8 cellular contexts compared by ENCODE assay signal in the genomic region with DNA sequence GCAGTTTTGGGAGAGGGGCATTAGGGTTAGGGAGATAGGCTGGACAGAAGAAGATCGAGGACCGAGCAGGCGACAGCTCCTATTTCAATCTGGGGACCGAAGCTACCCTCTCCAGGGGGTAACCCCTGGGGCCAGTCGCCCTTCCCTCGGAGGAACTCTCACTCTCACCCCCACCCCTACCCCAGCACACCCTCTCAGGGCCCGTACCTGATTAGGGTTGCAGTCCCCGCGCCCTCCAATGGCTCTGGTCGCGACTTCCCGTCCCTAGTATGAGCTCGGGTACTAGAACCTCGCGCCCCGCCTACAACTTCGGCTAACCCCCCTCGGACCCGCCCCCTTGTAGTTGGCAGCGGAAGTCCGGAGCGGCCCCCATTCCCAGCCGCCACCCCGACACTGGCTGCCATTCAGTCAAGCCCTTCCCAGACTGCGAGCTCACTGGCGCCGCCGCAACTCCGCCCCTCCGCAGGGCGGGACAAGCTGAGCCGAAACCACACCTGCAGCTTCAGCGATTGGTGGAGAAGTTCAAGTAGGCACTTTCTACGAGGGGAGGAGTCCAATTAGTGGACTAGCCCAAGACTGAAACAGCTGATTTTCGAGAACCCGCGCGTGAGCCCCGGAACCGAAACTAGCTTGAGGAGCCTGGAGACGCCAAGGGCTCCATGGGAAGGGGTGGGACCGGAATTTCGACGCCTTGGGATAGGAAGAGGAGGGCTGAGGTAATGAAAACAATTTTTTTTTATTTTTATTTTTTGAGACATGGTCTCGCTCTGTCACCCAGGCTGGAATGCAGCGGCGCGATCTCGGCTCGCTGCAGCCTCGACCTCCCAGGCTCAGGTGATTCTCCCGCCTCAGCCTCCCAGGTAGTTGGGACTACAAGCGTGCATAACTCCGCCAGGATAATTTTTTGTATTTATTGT. TPM values are rescaled to one million over a fixed set of nuclear protein-coding genes. Genes with fewer than 3 reads are reported as not detected.
DNase-seq lines count a peak whose midpoint lies in the region; ATAC-seq and TF ChIP-seq lines count a peak whose summit lies in the region.

Gene STAT2, minus strand, starts transcription at position 257 of the 917 bp plus-strand sequence. CDS start 3,536 bp downstream, outside the sequence.

- H3K4me3 Mint-ChIP-seq in Calu3 (ENCODE audit: low read depth, unreplicated experiment), result peak within 1 kb of the TSS; percentile 89

- no peaks in the 10 kb centered on the region for H3K9me2 ChIP-seq in OCI-LY1 (ENCODE audit: low read depth, low read length)

- H3K36me3 ChIP-seq in HUES64 (ENCODE audit: insufficient read depth, low read length) (peaks cover 13% of the 10 kb centered on the region), OCI-LY1 (ENCODE audit: insufficient read depth, low read length) (peaks cover 12% of the 10 kb centered on the region; the same call in 1 of the 2 replicates)

- no peaks in the 10 kb centered on the region for H3K4me1 ChIP-seq in HUES64 (ENCODE audit: insufficient read depth, low read length)
- peaks cover 24% of the 10 kb centered on the region for H3K4me1 ChIP-seq in OCI-LY1 (ENCODE audit: insufficient read depth, low read length, severe bottlenecking)

- no TSS peak for BruUV-seq in Calu3 (replicated peaks; lab: Mats Ljungman, UMichigan)

- H2AFZ ChIP-seq in OCI-LY1 (ENCODE audit: low read length), result no peak within 1 kb of the TSS

- peak within 1 kb of the TSS; percentile 83 for H3K4me2 ChIP-seq in OCI-LY1 (ENCODE audit: low read length)

- H3K9ac ChIP-seq in HUES64 (ENCODE audit: low read depth, low read length) (peak within 1 kb of the TSS; percentile 76), OCI-LY1 (ENCODE audit: low read length) (peak within 1 kb of the TSS; percentile 81)

- H3K27ac Mint-ChIP-seq in Calu3 (ENCODE audit: unreplicated experiment), result peak within 1 kb of the TSS; percentile 63

- CTCF ChIA-PET in Calu3 (lab: Charles Lee), result interaction anchor here (0.5 to 2.8 kb wide), 12 partner anchors 14 to 363 kb away, joined by 3 to 20 read pairs (median 3); partner anchors contain the start of genes CNPY2, ESYT1, PAN2 and RNF41

- intact Hi-C loops in Calu3 (cut with micrococcal nuclease; ENCODE audit: unreplicated experiment), result loop anchor here (10.0 kb wide), 1 partner anchor 105 kb away; the partner anchor contains the start of gene SPRYD4

- WGBS in HUES64, result under 1% methylated on average over 54 of the region's 54 CpGs

- H3K36me3 Mint-ChIP-seq in Calu3 (ENCODE audit: insufficient read depth, unreplicated experiment), result peaks cover 41% of the 10 kb centered on the region

- no peaks in the 10 kb centered on the region for H4K20me1 ChIP-seq in OCI-LY1 (ENCODE audit: insufficient read depth, low read length)

- peak within 1 kb of the TSS; percentile 78; the same call in 1 of the 2 replicates for H3K27ac ChIP-seq in HUES64 (ENCODE audit: low read depth, low read length)
- peak within 1 kb of the TSS; percentile 65 for H3K27ac ChIP-seq in OCI-LY1 (ENCODE audit: low read depth, low read length, poor library complexity, severe bottlenecking)

- TF ChIP-seq CTCF in Calu3 (IDR thresholded peaks at IDR 0.05; ENCODE audit: unreplicated experiment) (no peak), OCI-LY1 (IDR thresholded peaks at IDR 0.05; ENCODE audit: low read length) (no peak)

- no peaks in the 10 kb centered on the region for H3F3A ChIP-seq in OCI-LY1 (ENCODE audit: insufficient read depth, low read length)

- H3K27me3 Mint-ChIP-seq in Calu3 (ENCODE audit: unreplicated experiment), result no peaks in the 10 kb centered on the region

- H3K9me3 ChIP-seq in HUES64 (ENCODE audit: insufficient read depth, low read depth, low read length) (no peaks in the 10 kb centered on the region), OCI-LY1 (ENCODE audit: low read length) (no peaks in the 10 kb centered on the region)

- peak; percentile 99 for DNase-seq in Calu3
- peak; percentile 98 for DNase-seq in activated CD8-positive, alpha-beta memory T cell treated with anti-CD3 and anti-CD28 coated beads, Interleukin-2, amount 50 U/mL, for 4 hours
- DNase-seq in mesenteric fat pad (ENCODE audit: low spot score), result peak; percentile 99
- DNase-seq in stimulated activated CD8-positive, alpha-beta memory T cell treated with anti-CD3 and anti-CD28 coated beads, Interleukin-15, amount 100 ng/mL, for 24 hours (ENCODE audit: low read depth), result peak; percentile 90

- H3K4me1 Mint-ChIP-seq in Calu3 (ENCODE audit: low read depth, unreplicated experiment), result peaks cover 8% of the 10 kb centered on the region

- H3K4me3 ChIP-seq in HUES64 (ENCODE audit: low read length) (peak within 1 kb of the TSS; percentile 87), OCI-LY1 (ENCODE audit: low read depth, low read length, poor library complexity, severe bottlenecking) (peak within 1 kb of the TSS; percentile 84)

- H3K27me3 ChIP-seq in HUES64 (ENCODE audit: insufficient read depth, low read length) (peaks cover 3% of the 10 kb centered on the region; the same call in 1 of the 2 replicates), OCI-LY1 (ENCODE audit: insufficient read depth, low read length) (no peaks in the 10 kb centered on the region)

- peak; percentile 87 for ATAC-seq in GM21447 (IDR thresholded peaks at IDR 0.05; ENCODE audit: unreplicated experiment)

- peaks cover 10% of the 10 kb centered on the region for H3K79me2 ChIP-seq in OCI-LY1 (ENCODE audit: insufficient read depth, low read length)

- H3K9me3 Mint-ChIP-seq in Calu3 (ENCODE audit: low read depth, unreplicated experiment), result no peaks in the 10 kb centered on the region

- in situ Hi-C loops in endometrial microvascular endothelial cells (cut with HindIII; ENCODE audit: inconsistent ontology term, low pct_unique_long_range_greater_than_20kb, low sequenced_read_pairs), result no loop called here

RNA-seq across cellular contexts. Expression of gene STAT2, which starts in this region (rescaled TPM):
- 127 and 214 TPM in 2 replicates for total RNA-seq in Calu3 (2022)
- 20.3 TPM for polyA plus RNA-seq in HUES64 (2013, experiment 1 of 2)
- polyA plus RNA-seq in HUES64 (2013, experiment 2 of 2), result 21.0 TPM
- 66.7 TPM for total RNA-seq in endometrial microvascular endothelial cells (ENCODE audit: inconsistent ontology term)
- 216 TPM for total RNA-seq in mesenteric fat pad

Comparison
In these comparisons a context has a peak if more than half of its experiments do, and no peak if none do; other contexts are left out.
1. Peak in every context shown above with its lines: DNase-seq, ATAC-seq, H3K4me3 ChIP-seq and H3K27ac ChIP-seq.